Comparison of ENCODE assay signal across 1 cellular context in the genomic region with DNA sequence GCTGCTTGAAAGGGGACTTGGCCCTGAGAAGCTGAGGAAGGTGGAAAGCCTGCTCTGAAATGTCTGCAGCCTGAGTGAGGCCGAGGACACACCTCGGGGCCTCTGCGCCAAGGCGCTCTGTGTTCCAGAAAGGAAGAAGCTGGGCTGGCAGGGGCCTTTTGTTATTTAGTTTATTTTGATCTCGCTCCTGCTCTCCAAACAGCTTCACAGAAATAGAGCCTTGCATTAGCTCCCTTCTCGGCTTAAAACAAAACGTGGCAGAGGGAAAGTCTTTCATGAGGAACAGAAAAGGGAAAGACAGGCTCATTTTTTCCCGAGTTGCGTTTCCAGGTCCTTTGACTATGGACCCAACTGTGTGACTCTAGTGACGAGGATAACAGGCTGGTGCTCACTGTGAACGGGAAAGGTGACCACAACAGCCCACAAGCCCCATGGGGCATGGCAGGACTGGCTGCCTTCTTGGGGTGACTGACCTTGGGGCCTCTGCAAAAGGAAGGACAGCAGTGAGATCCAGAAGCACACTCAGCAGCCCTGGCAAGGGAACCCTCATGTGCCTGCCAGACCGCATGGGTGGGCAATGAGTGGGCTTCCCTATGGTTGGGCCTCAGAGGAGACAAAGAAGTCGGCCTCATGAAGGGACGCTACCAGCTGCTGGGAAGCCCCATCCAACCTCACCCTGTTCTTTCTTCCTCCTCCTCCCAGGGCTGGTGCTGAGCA.
TF ChIP-seq lines count a peak whose summit lies in the region.

No MANE protein-coding gene starts in this region.

TF ChIP-seq in HepG2, 621 proteins besides CTCF, POLR2A, EP300 and RAD21:
- TF ChIP-seq SNAPC5 (CRISPR knock-in tag; IDR thresholded peaks at IDR 0.05; ENCODE audit: borderline replicate concordance) (no peak), PAF1 (CRISPR knock-in tag; IDR thresholded peaks at IDR 0.05) (0 out of 2 replicates have a peak, but pooled peaks have one; percentile 19), AKAP8 (CRISPR knock-in tag; IDR thresholded peaks at IDR 0.05) (0 out of 2 replicates have a peak, but pooled peaks have one; percentile 80), CEBPG (CRISPR knock-in tag; IDR thresholded peaks at IDR 0.05) (no peak), SSRP1 (CRISPR knock-in tag; IDR thresholded peaks at IDR 0.05) (peak; percentile 93), ZNF367 (CRISPR knock-in tag; IDR thresholded peaks at IDR 0.05; ENCODE audit: borderline replicate concordance) (no peak), BATF2 (CRISPR knock-in tag; IDR thresholded peaks at IDR 0.05) (no peak), NONO (IDR thresholded peaks at IDR 0.05) (no peak), NONO (CRISPR knock-in tag; conservative IDR thresholded peaks at IDR 0.05) (0 out of 2 replicates have a peak, but pooled peaks have one; percentile 35), AGO2 (optimal IDR thresholded peaks at IDR 0.05; ENCODE audit: low read depth, low read length) (peak; percentile 64), ZNF280B (CRISPR knock-in tag; IDR thresholded peaks at IDR 0.05; ENCODE audit: borderline replicate concordance) (no peak), KDM2A (CRISPR knock-in tag; IDR thresholded peaks at IDR 0.05; ENCODE audit: borderline replicate concordance, low read depth) (peak; percentile 82; the same call in 1 of the 2 replicates), ATM (IDR thresholded peaks at IDR 0.05; ENCODE audit: borderline replicate concordance) (no peak), ZNF546 (CRISPR knock-in tag; conservative IDR thresholded peaks at IDR 0.05) (no peak), DDIT3 (CRISPR knock-in tag; IDR thresholded peaks at IDR 0.05) (no peak), ZNF747 (CRISPR knock-in tag; IDR thresholded peaks at IDR 0.05; ENCODE audit: borderline replicate concordance) (no peak), GTF2F1 (IDR thresholded peaks at IDR 0.05; ENCODE audit: low read length) (no peak), EHMT2 (IDR thresholded peaks at IDR 0.05; ENCODE audit: borderline replicate concordance, low read depth, low read length) (no peak), ZNF556 (CRISPR knock-in tag; IDR thresholded peaks at IDR 0.05; ENCODE audit: borderline replicate concordance) (no peak), TCF7L2 (IDR thresholded peaks at IDR 0.05; ENCODE audit: low read depth, low read length) (no peak), ZNF33B (CRISPR knock-in tag; IDR thresholded peaks at IDR 0.05) (no peak), ZNF83 (CRISPR knock-in tag; IDR thresholded peaks at IDR 0.05; ENCODE audit: borderline replicate concordance) (no peak)
- TF ChIP-seq, protein P1, sequence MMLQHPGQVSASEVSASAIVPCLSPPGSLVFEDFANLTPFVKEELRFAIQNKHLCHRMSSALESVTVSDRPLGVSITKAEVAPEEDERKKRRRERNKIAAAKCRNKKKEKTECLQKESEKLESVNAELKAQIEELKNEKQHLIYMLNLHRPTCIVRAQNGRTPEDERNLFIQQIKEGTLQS (CRISPR knock-in tag; IDR thresholded peaks at IDR 0.05) = no peak
- TF ChIP-seq, protein P2, sequence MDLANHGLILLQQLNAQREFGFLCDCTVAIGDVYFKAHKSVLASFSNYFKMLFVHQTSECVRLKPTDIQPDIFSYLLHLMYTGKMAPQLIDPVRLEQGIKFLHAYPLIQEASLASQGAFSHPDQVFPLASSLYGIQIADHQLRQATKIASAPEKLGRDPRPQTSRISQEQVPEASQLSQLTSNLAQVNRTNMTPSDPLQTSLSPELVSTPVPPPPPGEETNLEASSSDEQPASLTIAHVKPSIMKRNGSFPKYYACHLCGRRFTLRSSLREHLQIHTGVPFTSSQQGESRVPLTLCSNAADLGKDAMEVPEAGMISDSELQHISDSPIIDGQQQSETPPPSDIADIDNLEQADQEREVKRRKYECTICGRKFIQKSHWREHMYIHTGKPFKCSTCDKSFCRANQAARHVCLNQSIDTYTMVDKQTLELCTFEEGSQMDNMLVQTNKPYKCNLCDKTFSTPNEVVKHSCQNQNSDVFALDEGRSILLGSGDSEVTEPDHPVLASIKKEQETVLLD (CRISPR knock-in tag; IDR thresholded peaks at IDR 0.05; ENCODE audit: low read depth) = peak; percentile 49; the same call in 1 of the 2 replicates
